Comparison of ENCODE assay signal across 1 cellular context in the genomic region with DNA sequence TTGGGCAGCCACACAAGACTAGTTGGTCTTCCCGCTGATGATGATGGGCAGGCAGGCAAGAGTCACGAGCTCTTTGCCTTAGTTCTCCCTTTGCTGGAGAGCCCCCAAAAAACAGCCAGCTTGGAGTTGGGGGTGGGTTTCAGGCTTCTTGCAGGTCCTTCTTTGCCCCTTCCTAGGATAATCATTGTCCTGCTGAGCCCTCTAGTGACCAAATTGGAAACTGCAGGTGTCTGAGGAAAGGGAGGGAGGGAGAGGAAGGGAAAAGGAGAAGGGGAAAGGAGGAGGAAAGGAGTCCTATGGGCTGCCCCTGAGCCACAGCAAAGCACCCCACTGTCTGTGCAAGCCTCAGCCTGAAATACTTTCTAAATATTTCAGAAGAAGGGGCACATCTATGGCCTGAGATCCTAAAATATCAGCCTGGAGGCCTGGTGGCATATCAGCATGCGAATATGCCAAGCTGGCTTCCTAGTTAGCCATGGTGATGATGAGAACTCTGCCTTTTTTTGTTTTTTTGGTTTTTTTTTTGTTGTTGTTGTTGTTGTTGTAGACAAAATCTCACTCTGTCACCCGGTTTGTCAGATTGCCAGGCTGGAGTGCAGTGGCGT.
TF ChIP-seq lines count a peak whose summit lies in the region.

No MANE protein-coding gene starts in this region.

TF ChIP-seq in HEK293, 187 proteins besides CTCF, POLR2A, EP300 and RAD21 (continued from another document):
- TF ChIP-seq ZBTB20 (tag by site-specific recombination; IDR thresholded peaks at IDR 0.05), result no peak
